18 cellular contexts compared by ENCODE assay signal in the genomic region with DNA sequence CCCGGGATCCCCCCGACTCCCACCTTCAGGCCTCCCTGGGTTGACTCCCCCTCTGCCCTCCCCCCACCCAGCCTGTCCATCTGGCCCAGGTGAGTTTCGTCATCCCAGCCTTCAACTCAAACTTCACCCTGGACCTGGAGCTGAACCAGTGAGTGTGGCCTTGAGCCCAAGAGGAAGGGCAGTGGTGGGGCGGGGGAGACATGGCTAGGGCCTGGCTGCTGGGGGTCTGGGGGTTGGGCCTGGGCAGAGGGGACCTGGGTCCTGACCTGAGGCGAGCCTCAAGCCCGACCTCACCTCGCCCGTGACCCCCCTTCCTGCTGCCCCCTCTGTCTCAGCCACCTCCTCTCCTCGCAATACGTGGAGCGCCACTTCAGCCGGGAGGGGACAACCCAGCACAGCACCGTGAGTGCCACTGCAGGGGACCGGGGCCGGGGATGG.
"Had no signal": no experiment of that assay in that cellular context is flagged by ENCODE, and none has a peak within 500 bp of the region (broad histone marks: within the 10 kb centered on the region; RNA-seq: fewer than 3 reads in every experiment).

No MANE protein-coding gene starts in this region.

- DNase-seq: effector CD4-positive, alpha-beta T cell; endodermal cell; erythroblast; foreskin melanocyte; head of caudate nucleus; kidney; left colon; mucosa of descending colon; naive thymus-derived CD8-positive, alpha-beta T cell; ovary; small intestine; stimulated activated CD4-positive, alpha-beta T cell treated with anti-CD3 and anti-CD28 coated beads, Interleukin-12 subunit alpha, Interleukin-12 subunit beta, amount 100 ng/mL, for 4 hours; stimulated activated naive CD4-positive, alpha-beta T cell; uterus had no signal

- H3K27ac ChIP-seq: coronary artery, hepatocyte, ovary, right atrium auricular region, upper lobe of left lung, uterus had no signal

- H3K4me1 ChIP-seq: right atrium auricular region, uterus had no signal

- H3K4me3 ChIP-seq: coronary artery, hepatocyte, mucosa of descending colon, ovary, right atrium auricular region, upper lobe of left lung, uterus had no signal

- H3K27me3 ChIP-seq: hepatocyte, ovary, right atrium auricular region, uterus had no signal

- ATAC-seq: left colon; mucosa of descending colon; naive thymus-derived CD8-positive, alpha-beta T cell had no signal

- H3K9me3 ChIP-seq: mucosa of descending colon, ovary, right atrium auricular region, upper lobe of left lung, uterus had no signal
